In the genomic region with DNA sequence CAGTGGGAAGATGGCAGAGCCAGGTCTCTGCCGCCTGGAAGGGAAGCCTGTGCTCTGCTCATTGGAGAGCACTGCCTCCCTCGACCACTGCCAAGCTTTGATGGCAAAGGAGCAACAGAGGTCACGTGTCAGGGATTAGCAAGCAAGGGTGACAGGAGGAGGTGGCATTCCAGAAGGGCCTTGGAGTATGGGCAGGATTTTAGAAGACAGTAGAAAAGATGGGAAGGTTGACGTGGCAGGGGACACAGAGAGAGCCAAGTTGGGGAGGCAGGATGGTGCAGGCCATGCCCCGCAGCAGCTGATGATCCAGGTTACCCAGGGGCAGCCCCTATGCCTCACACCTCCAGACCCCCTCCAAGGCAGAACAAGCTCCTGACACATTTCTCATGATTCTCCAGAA, we compare ENCODE assay signal across 17 cellular contexts. TPM values are rescaled to one million over a fixed set of nuclear protein-coding genes. Genes with fewer than 3 reads are reported as not detected.
DNase-seq lines count a peak whose midpoint lies in the region; ATAC-seq and TF ChIP-seq lines count a peak whose summit lies in the region.
"Had no signal": no experiment of that assay in that cellular context is flagged by ENCODE, and none has a peak within 500 bp of the region (broad histone marks: within the 10 kb centered on the region; RNA-seq: fewer than 3 reads in every experiment).

No MANE protein-coding gene starts in this region.

- TF ChIP-seq POLR2A in esophagus squamous epithelium (IDR thresholded peaks at IDR 0.05): no peak

- no peak overlapping the region for H2AFZ ChIP-seq in OCI-LY7 (ENCODE audit: low read length)

- peaks cover 57% of the 10 kb centered on the region for H3K4me1 Mint-ChIP-seq in activated CD4-positive, alpha-beta T cell treated with anti-CD3 and anti-CD28 coated beads, Interleukin-2, amount 10 ng/mL, durations not matched to agents 7 days and 5 days

- no peaks in the 10 kb centered on the region for H4K20me1 ChIP-seq in OCI-LY7 (ENCODE audit: insufficient read depth, low read length)

- no peaks in the 10 kb centered on the region for H3K79me2 ChIP-seq in OCI-LY7 (ENCODE audit: insufficient read depth, low read depth, low read length)

- DNase-seq in activated CD4-positive, alpha-beta T cell treated with anti-CD3 and anti-CD28 coated beads, Interleukin-2, amount 10 ng/mL, durations not matched to agents 7 days and 5 days: no peak
- DNase-seq in activated CD4-positive, alpha-beta T cell treated with anti-CD3 and anti-CD28 coated beads, Interleukin-2, amount 50 U/mL, for 48 hours: no peak
- DNase-seq in esophagus squamous epithelium (lab: John Stamatoyannopoulos, UW) (no peak), sciatic nerve (ENCODE audit: low spot score) (peak; percentile 47), NCI-H1417 (lab: John Stamatoyannopoulos, UW) (no peak), OCI-LY7 (ENCODE audit: low spot score) (no peak), NCI-H526 treated with DMSO at 0.1 percent for 48 hours (lab: John Stamatoyannopoulos, UW) (no peak)
- DNase-seq: activated gamma-delta T cell treated with Interleukin-2 at 50 U/mL for 16 hours; Karpas-422; left cardiac atrium; NCI-H1048; NCI-H2029; psoas muscle; stimulated activated CD4-positive, alpha-beta T cell treated with anti-CD3 and anti-CD28 coated beads, Interleukin-4, amount 100 ng/mL, for 1 hour; SW 1271 had no signal

- H3K27ac Mint-ChIP-seq in activated CD4-positive, alpha-beta T cell treated with anti-CD3 and anti-CD28 coated beads, Interleukin-2, amount 10 ng/mL, durations not matched to agents 7 days and 5 days: peak overlapping the region; percentile 65

- CTCF ChIA-PET in activated CD4-positive, alpha-beta T cell treated with anti-CD3 and anti-CD28 coated beads, Interleukin-2, amount 10 ng/mL, durations not matched to agents 7 days and 5 days (lab: Charles Lee): interaction anchor here (0.9 to 2.6 kb wide), 3 partner anchors 10 to 25 kb away, joined by 3 to 10 read pairs (median 6); no protein-coding TSS in a partner anchor
- CTCF ChIA-PET in HEK293 (lab: Yijun Ruan, JAX): interaction anchor here (0.6 to 1.8 kb wide), 5 partner anchors 8 to 131 kb away, joined by 3 to 8 read pairs (median 3); no protein-coding TSS in a partner anchor
- CTCF ChIA-PET in OCI-LY7 (lab: Charles Lee; ENCODE audit: unreplicated experiment): interaction anchor here (1.1 kb wide), 1 partner anchor 9 kb away, joined by 4 read pairs; no protein-coding TSS in a partner anchor

- intact Hi-C loops in esophagus squamous epithelium (cut with DNase I): no loop called here
- intact Hi-C loops in sciatic nerve (cut with DNase I): no loop called here
- intact Hi-C loops in OCI-LY7 (cut with micrococcal nuclease; ENCODE audit: unreplicated experiment): no loop called here

- WGBS in esophagus squamous epithelium, 2 donors: 49 to 80% methylated on average over 2 to 5 of the region's 5 CpGs

- H3K36me3 ChIP-seq in HEK293 (ENCODE audit: control insufficient read depth in 2 of 2, insufficient read depth in 1 of 2, low read length in 2 of 2): no peaks in the 10 kb centered on the region
- H3K36me3 ChIP-seq in esophagus squamous epithelium: no peaks in the 10 kb centered on the region
- H3K36me3 ChIP-seq in OCI-LY7 (ENCODE audit: insufficient read depth, low read length): no peaks in the 10 kb centered on the region

- no peaks in the 10 kb centered on the region for H3K27me3 Mint-ChIP-seq in activated CD4-positive, alpha-beta T cell treated with anti-CD3 and anti-CD28 coated beads, Interleukin-2, amount 10 ng/mL, durations not matched to agents 7 days and 5 days

- ATAC-seq in sciatic nerve: no peak

- H3K9me3 Mint-ChIP-seq in activated CD4-positive, alpha-beta T cell treated with anti-CD3 and anti-CD28 coated beads, Interleukin-2, amount 10 ng/mL, durations not matched to agents 7 days and 5 days: peaks cover under 1% of the 10 kb centered on the region

- no peak overlapping the region for H3K4me3 ChIP-seq in HEK293 (ENCODE audit: low read depth, low read length)
- no peak overlapping the region for H3K4me3 ChIP-seq in esophagus squamous epithelium
- no peak overlapping the region for H3K4me3 ChIP-seq in OCI-LY7 (ENCODE audit: low read depth, low read length, poor library complexity, severe bottlenecking)
- H3K4me3 ChIP-seq: psoas muscle, smooth muscle cell had no signal

- POLR2A ChIA-PET in activated CD4-positive, alpha-beta T cell treated with anti-CD3 and anti-CD28 coated beads, Interleukin-2, amount 10 ng/mL, durations not matched to agents 7 days and 5 days (lab: Charles Lee): no interaction called here
- POLR2A ChIA-PET in HEK293 (lab: Yijun Ruan, JAX) (no interaction called here), OCI-LY7 (lab: Charles Lee) (interaction anchor here (0.7 to 6.4 kb wide), 3 partner anchors 13 to 19 kb away, joined by 5 to 49 read pairs (median 7); no protein-coding TSS in a partner anchor)

- no TSS peak for BruUV-seq in OCI-LY7 (replicated peaks; lab: Mats Ljungman, UMichigan)

- no peak overlapping the region for H3K4me3 Mint-ChIP-seq in activated CD4-positive, alpha-beta T cell treated with anti-CD3 and anti-CD28 coated beads, Interleukin-2, amount 10 ng/mL, durations not matched to agents 7 days and 5 days

- no peak overlapping the region for H3K4me2 ChIP-seq in OCI-LY7 (ENCODE audit: low read length)
- H3K4me2 ChIP-seq: smooth muscle cell had no signal

- TF ChIP-seq CTCF in HEK293 (tag by site-specific recombination; IDR thresholded peaks at IDR 0.05) (no peak), esophagus squamous epithelium (IDR thresholded peaks at IDR 0.05) (no peak), OCI-LY7 (conservative IDR thresholded peaks at IDR 0.05; ENCODE audit: low read length) (no peak)

- no peak overlapping the region for H3K27ac ChIP-seq in HEK293 (ENCODE audit: extremely low read depth, low read depth, low read length)
- peak overlapping the region; percentile 84 to 92 (median 91) for H3K27ac ChIP-seq in esophagus squamous epithelium
- no peak overlapping the region for H3K27ac ChIP-seq in OCI-LY7 (ENCODE audit: low read depth, low read length, poor library complexity, severe bottlenecking)

- H3K27me3 ChIP-seq in esophagus squamous epithelium: no peaks in the 10 kb centered on the region

- peaks cover 3% of the 10 kb centered on the region for H3K36me3 Mint-ChIP-seq in activated CD4-positive, alpha-beta T cell treated with anti-CD3 and anti-CD28 coated beads, Interleukin-2, amount 10 ng/mL, durations not matched to agents 7 days and 5 days (ENCODE audit: low read depth)

- H3K9me2 ChIP-seq in OCI-LY7 (ENCODE audit: insufficient read depth, low read length): no peaks in the 10 kb centered on the region

- H3K9me3 ChIP-seq in HEK293 (ENCODE audit: control insufficient read depth, insufficient read depth, low read depth, low read length) (no peaks in the 10 kb centered on the region), esophagus squamous epithelium (no peaks in the 10 kb centered on the region), OCI-LY7 (ENCODE audit: low read length) (no peaks in the 10 kb centered on the region)
- H3K9me3 ChIP-seq: psoas muscle had no signal

- peaks cover 9% of the 10 kb centered on the region; the same call in 1 of the 2 replicates for H3K4me1 ChIP-seq in HEK293 (ENCODE audit: control insufficient read depth, insufficient read depth, low read length)
- peaks cover 56 to 90% (median 61%) of the 10 kb centered on the region in 3 donors for H3K4me1 ChIP-seq in esophagus squamous epithelium
- peaks cover 43% of the 10 kb centered on the region for H3K4me1 ChIP-seq in OCI-LY7 (ENCODE audit: insufficient read depth, low read length, poor library complexity, severe bottlenecking)

TF ChIP-seq in HEK293, 187 proteins besides CTCF, POLR2A, EP300 and RAD21:
- TF ChIP-seq ZNF747 (tag by site-specific recombination; IDR thresholded peaks at IDR 0.05) (0 out of 2 replicates have a peak, but pooled peaks have one; percentile 56), ZSCAN5A (tag by site-specific recombination; IDR thresholded peaks at IDR 0.05) (no peak)

RNA-seq across cellular contexts. Expression of gene LBR, which starts 21.9 kb away (rescaled TPM):
- total RNA-seq in activated CD4-positive, alpha-beta T cell treated with anti-CD3 and anti-CD28 coated beads, Interleukin-2, amount 10 ng/mL, durations not matched to agents 7 days and 5 days: 100 to 1,000 TPM; 239 to 296 TPM
- total RNA-seq in esophagus squamous epithelium: 10 to 100 TPM; 39.8 to 50.0 (median 42.9) TPM
- 48.8 TPM for total RNA-seq in sciatic nerve
- 110 and 117 TPM in 2 replicates for total RNA-seq in OCI-LY7 (2014; rRNA removed; shearing (Covaris generic))
- 288 and 297 TPM in 2 replicates for total RNA-seq in OCI-LY7 (2022)

Comparison
In these comparisons a context has a peak if more than half of its experiments do, and no peak if none do; other contexts are left out.
1. H3K27ac ChIP-seq: peak in esophagus squamous epithelium (4 of 4); none in HEK293 (single experiment) and OCI-LY7 (single experiment).